8 cellular contexts compared by ENCODE assay signal in the genomic region with DNA sequence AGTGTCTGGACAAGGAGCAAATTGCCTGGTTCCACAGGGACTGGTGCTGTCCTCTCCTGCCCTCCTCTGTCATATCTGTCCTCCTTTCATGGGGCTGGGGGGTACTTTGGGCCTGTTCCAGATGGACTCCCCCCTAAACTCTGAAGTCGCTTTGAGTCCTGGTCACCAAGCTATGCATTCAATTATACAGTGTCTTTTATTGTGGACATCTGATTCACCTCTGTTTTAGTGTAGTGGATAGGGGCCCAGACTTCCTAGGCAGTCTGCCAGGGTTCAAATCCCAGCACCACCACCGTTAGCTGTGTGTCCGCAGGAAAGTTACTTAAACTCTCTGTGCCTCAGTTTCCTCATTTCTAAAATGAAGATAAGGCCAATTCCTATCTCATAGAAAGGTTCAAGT.
"Had no signal": no experiment of that assay in that cellular context is flagged by ENCODE, and none has a peak within 500 bp of the region (broad histone marks: within the 10 kb centered on the region; RNA-seq: fewer than 3 reads in every experiment).

No MANE protein-coding gene starts in this region.

- H3K4me2 ChIP-seq: KMS-11 had no signal

- DNase-seq: IMR-90, Karpas-422, KBM-7, KG1 had no signal

- FAIRE-seq: HepG2, HTR-8/SVneo had no signal

- ATAC-seq: HepG2 had no signal

- H3K27ac ChIP-seq: HL-60, KMS-11 had no signal

- H3K9ac ChIP-seq: KMS-11 had no signal
